8 cellular contexts compared by ENCODE assay signal in the genomic region with DNA sequence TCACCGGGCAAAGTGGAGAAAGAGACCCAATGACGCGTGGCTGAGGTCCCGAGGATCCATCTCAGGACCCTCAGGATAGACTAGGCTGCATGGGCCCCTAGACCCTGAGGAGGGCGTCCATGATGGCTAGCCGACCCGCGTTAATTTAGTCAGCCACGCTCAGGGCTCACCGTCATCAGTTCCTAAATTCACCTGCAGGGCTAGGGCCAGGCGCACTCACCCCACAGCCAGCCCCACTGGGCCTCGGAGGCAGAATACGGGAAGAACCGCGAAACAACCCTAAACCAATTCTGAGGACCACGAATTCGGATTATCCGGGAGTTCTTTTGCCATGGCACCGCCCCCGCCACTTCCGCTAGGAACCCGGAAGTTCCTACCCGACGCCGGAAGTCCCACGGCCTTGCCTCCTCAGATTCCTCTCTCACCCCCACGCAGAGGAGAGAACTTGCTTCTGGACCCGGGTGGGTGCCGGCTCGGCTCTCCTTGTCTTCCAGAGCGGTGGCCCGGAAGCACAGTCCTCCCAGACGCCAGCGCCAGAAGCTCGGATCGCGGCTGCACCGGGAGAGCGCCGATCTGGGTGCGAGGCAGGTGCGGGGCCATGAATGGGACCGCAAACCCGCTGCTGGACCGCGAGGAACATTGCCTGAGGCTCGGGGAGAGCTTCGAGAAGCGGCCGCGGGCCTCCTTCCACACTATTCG. TPM values are rescaled to one million over a fixed set of nuclear protein-coding genes. Genes with fewer than 3 reads are reported as not detected.
DNase-seq lines count a peak whose midpoint lies in the region; ATAC-seq and TF ChIP-seq lines count a peak whose summit lies in the region.

Gene EAF1 (plus strand): TSS at position 417 of the 699 bp plus-strand sequence. CDS start 182 bp downstream, at position 599.
Gene METTL6 (minus strand): TSS at position 363 of the 699 bp plus-strand sequence. CDS start 1,033 bp downstream, outside the sequence.

- intact Hi-C loops in activated T-helper 2 cell treated with anti-CD3 and anti-CD28 coated beads, Interferon-gamma antibody, Interleukin-2, Interleukin-4, amounts not matched to agents 10 μg/mL and 5 μg/mL and 100 μg/mL, durations not matched to agents 14 hours and 24 hours and 36 hours (cut with micrococcal nuclease), result loop anchor here (1.0 to 10.0 kb wide), 3 partner anchors 75 to 387 kb away; no protein-coding TSS in a partner anchor

- H3K36me3 Mint-ChIP-seq in activated T-helper 2 cell treated with anti-CD3 and anti-CD28 coated beads, Interferon-gamma antibody, Interleukin-2, Interleukin-4, amounts not matched to agents 10 μg/mL and 5 μg/mL and 100 μg/mL, durations not matched to agents 14 hours and 24 hours and 36 hours (ENCODE audit: low read depth), result peaks cover 58% of the 10 kb centered on the region
- H3K36me3 Mint-ChIP-seq in nephron progenitor cell (ENCODE audit: low read depth), result peaks cover 30% of the 10 kb centered on the region

- peak within 1 kb of the TSS; percentile 95 for H3K4me3 Mint-ChIP-seq in activated T-helper 2 cell treated with anti-CD3 and anti-CD28 coated beads, Interferon-gamma antibody, Interleukin-2, Interleukin-4, amounts not matched to agents 10 μg/mL and 5 μg/mL and 100 μg/mL, durations not matched to agents 14 hours and 24 hours and 36 hours (ENCODE audit: low read depth)
- peak within 1 kb of the TSS; percentile 100 for H3K4me3 Mint-ChIP-seq in nephron progenitor cell
- peak within 1 kb of the TSS; percentile 93 to 96 for H3K4me3 Mint-ChIP-seq in stimulated activated naive CD8-positive, alpha-beta T cell treated with anti-CD3 and anti-CD28 coated beads, Interleukin-15, amount 100 ng/mL, for 72 hours

- no peak for TF ChIP-seq CTCF in RWPE2 (IDR thresholded peaks at IDR 0.05; ENCODE audit: poor library complexity, severe bottlenecking)
- peak; percentile 40 for TF ChIP-seq CTCF in fibroblast of the aortic adventitia (IDR thresholded peaks at IDR 0.05; ENCODE audit: insufficient read depth, low read length)
- no peak for TF ChIP-seq CTCF in nephron progenitor cell (IDR thresholded peaks at IDR 0.05)

- peak within 1 kb of the TSS; percentile 89 for H3K27ac Mint-ChIP-seq in activated T-helper 2 cell treated with anti-CD3 and anti-CD28 coated beads, Interferon-gamma antibody, Interleukin-2, Interleukin-4, amounts not matched to agents 10 μg/mL and 5 μg/mL and 100 μg/mL, durations not matched to agents 14 hours and 24 hours and 36 hours
- peak within 1 kb of the TSS; percentile 89 for H3K27ac Mint-ChIP-seq in nephron progenitor cell
- peak within 1 kb of the TSS; percentile 98 to 99 for H3K27ac Mint-ChIP-seq in stimulated activated naive CD8-positive, alpha-beta T cell treated with anti-CD3 and anti-CD28 coated beads, Interleukin-15, amount 100 ng/mL, for 72 hours

- H3K4me3 ChIP-seq in RWPE2 (ENCODE audit: severe bottlenecking) (peak within 1 kb of the TSS; percentile 86), fibroblast of the aortic adventitia (ENCODE audit: low read depth, low read length) (peak within 1 kb of the TSS; percentile 97)

- DNase-seq in DMS79 (lab: John Stamatoyannopoulos, UW) (peak; percentile 13), KG1 (lab: John Stamatoyannopoulos, UW) (peak; percentile 89), RWPE2 (ENCODE audit: low spot score) (peak; percentile 79), fibroblast of the aortic adventitia (ENCODE audit: low read depth) (peak; percentile 78), nephron progenitor cell (peak; percentile 81)
- peak; percentile 79 for DNase-seq in activated T-helper 2 cell treated with anti-CD3 and anti-CD28 coated beads, Interferon-gamma antibody, Interleukin-2, Interleukin-4, amounts not matched to agents 10 μg/mL and 5 μg/mL and 100 μg/mL, durations not matched to agents 14 hours and 24 hours and 36 hours (ENCODE audit: low spot score)
- peak; percentile 79 to 85 for DNase-seq in stimulated activated naive CD8-positive, alpha-beta T cell treated with anti-CD3 and anti-CD28 coated beads, Interleukin-15, amount 100 ng/mL, for 72 hours

- H3K27ac ChIP-seq in RWPE2 (ENCODE audit: poor library complexity, severe bottlenecking), result peak within 1 kb of the TSS; percentile 31

- H3K36me3 ChIP-seq in RWPE2 (ENCODE audit: low read depth), result peaks cover 70% of the 10 kb centered on the region

- H3K9me3 ChIP-seq in RWPE2 (ENCODE audit: severe bottlenecking), result no peaks in the 10 kb centered on the region

- H3K4me1 ChIP-seq in RWPE2 (ENCODE audit: insufficient read depth, poor library complexity, severe bottlenecking), result peaks cover 10% of the 10 kb centered on the region

- peaks cover 41% of the 10 kb centered on the region for H3K4me1 Mint-ChIP-seq in activated T-helper 2 cell treated with anti-CD3 and anti-CD28 coated beads, Interferon-gamma antibody, Interleukin-2, Interleukin-4, amounts not matched to agents 10 μg/mL and 5 μg/mL and 100 μg/mL, durations not matched to agents 14 hours and 24 hours and 36 hours (ENCODE audit: low read depth)
- peaks cover 45% of the 10 kb centered on the region for H3K4me1 Mint-ChIP-seq in nephron progenitor cell
- H3K4me1 Mint-ChIP-seq in stimulated activated naive CD8-positive, alpha-beta T cell treated with anti-CD3 and anti-CD28 coated beads, Interleukin-15, amount 100 ng/mL, for 72 hours, result peaks cover 62% of the 10 kb centered on the region

- peak; percentile 92 for ATAC-seq in GM21717 (IDR thresholded peaks at IDR 0.05; ENCODE audit: unreplicated experiment)
- peak; percentile 81 for ATAC-seq in RWPE2 (ENCODE audit: low read depth)
- peak; percentile 90 for ATAC-seq in stimulated activated naive CD8-positive, alpha-beta T cell treated with anti-CD3 and anti-CD28 coated beads, Interleukin-15, amount 100 ng/mL, for 72 hours

- H3K9me3 Mint-ChIP-seq in activated T-helper 2 cell treated with anti-CD3 and anti-CD28 coated beads, Interferon-gamma antibody, Interleukin-2, Interleukin-4, amounts not matched to agents 10 μg/mL and 5 μg/mL and 100 μg/mL, durations not matched to agents 14 hours and 24 hours and 36 hours, result peaks cover 5% of the 10 kb centered on the region
- H3K9me3 Mint-ChIP-seq in nephron progenitor cell, result no peaks in the 10 kb centered on the region
- H3K9me3 Mint-ChIP-seq in stimulated activated naive CD8-positive, alpha-beta T cell treated with anti-CD3 and anti-CD28 coated beads, Interleukin-15, amount 100 ng/mL, for 72 hours, result peaks cover 0 to 6% of the 10 kb centered on the region in 2 donors

- H3K27me3 ChIP-seq in RWPE2 (ENCODE audit: insufficient read depth, poor library complexity, severe bottlenecking), result no peaks in the 10 kb centered on the region

- no peaks in the 10 kb centered on the region for H3K27me3 Mint-ChIP-seq in activated T-helper 2 cell treated with anti-CD3 and anti-CD28 coated beads, Interferon-gamma antibody, Interleukin-2, Interleukin-4, amounts not matched to agents 10 μg/mL and 5 μg/mL and 100 μg/mL, durations not matched to agents 14 hours and 24 hours and 36 hours (ENCODE audit: low read depth)
- H3K27me3 Mint-ChIP-seq in nephron progenitor cell (ENCODE audit: low read depth, poor library complexity), result no peaks in the 10 kb centered on the region
- H3K27me3 Mint-ChIP-seq in stimulated activated naive CD8-positive, alpha-beta T cell treated with anti-CD3 and anti-CD28 coated beads, Interleukin-15, amount 100 ng/mL, for 72 hours, result no peaks in the 10 kb centered on the region

RNA-seq across cellular contexts. Expression of gene EAF1, which starts in this region (rescaled TPM):
- total RNA-seq in activated T-helper 2 cell treated with anti-CD3 and anti-CD28 coated beads, Interferon-gamma antibody, Interleukin-2, Interleukin-4, amounts not matched to agents 10 μg/mL and 5 μg/mL and 100 μg/mL, durations not matched to agents 14 hours and 24 hours and 36 hours, result 23.9 and 25.9 TPM in 2 replicates
- total RNA-seq in fibroblast of the aortic adventitia (ENCODE audit: low replicate concordance), result 15.2 and 21.1 TPM in 2 replicates

RNA-seq across cellular contexts. Expression of gene METTL6, which starts in this region (rescaled TPM):
- total RNA-seq in activated T-helper 2 cell treated with anti-CD3 and anti-CD28 coated beads, Interferon-gamma antibody, Interleukin-2, Interleukin-4, amounts not matched to agents 10 μg/mL and 5 μg/mL and 100 μg/mL, durations not matched to agents 14 hours and 24 hours and 36 hours, result 16.1 and 16.5 TPM in 2 replicates
- total RNA-seq in fibroblast of the aortic adventitia (ENCODE audit: low replicate concordance), result 30.0 and 30.6 TPM in 2 replicates

Comparison
In these comparisons a context has a peak if more than half of its experiments do, and no peak if none do; other contexts are left out.
1. Peak in every context shown above with its lines: DNase-seq, ATAC-seq, H3K4me3 ChIP-seq and H3K27ac ChIP-seq.
2. DNase-seq: peak in every context shown above with its lines; median percentile 89 in KG1; 82 in stimulated activated naive CD8-positive, alpha-beta T cell treated with anti-CD3 and anti-CD28 coated beads, Interleukin-15, amount 100 ng/mL, for 72 hours; 81 in nephron progenitor cell; 79 in RWPE2; 79 in activated T-helper 2 cell treated with anti-CD3 and anti-CD28 coated beads, Interferon-gamma antibody, Interleukin-2, Interleukin-4, amounts not matched to agents 10 μg/mL and 5 μg/mL and 100 μg/mL, durations not matched to agents 14 hours and 24 hours and 36 hours; 78 in fibroblast of the aortic adventitia; 13 in DMS79.